In genomic region chr15:34759347-34759746, GRCh38 we compare ENCODE assay signal across 23 cellular contexts. TPM values are rescaled to one million over a fixed set of nuclear protein-coding genes. Genes with fewer than 3 reads are reported as not detected.
"Had no signal": no experiment of that assay in that cellular context is flagged by ENCODE, and none has a peak within 500 bp of the region (broad histone marks: within the 10 kb centered on the region; RNA-seq: fewer than 3 reads in every experiment).

No MANE protein-coding gene starts in this region.

- H3K4me3 ChIP-seq: esophagus muscularis mucosa, gastrocnemius medialis, heart right ventricle, left lung, lower lobe of right lung, psoas muscle, right lobe of liver, suprapubic skin, thyroid gland had no signal

- H3K27ac Mint-ChIP-seq: natural killer cell treated with Interleukin-12 subunit alpha and Interleukin-12 subunit beta and Interleukin-15 and Interleukin-18, amount 100 ng/mL, for 72 hours; stimulated activated effector memory CD8-positive, alpha-beta T cell treated with anti-CD3 and anti-CD28 coated beads, Interleukin-12 subunit alpha, Interleukin-12 subunit beta, amount 100 ng/mL, for 72 hours; type B pancreatic cell had no signal

- H3K9me3 Mint-ChIP-seq: natural killer cell treated with Interleukin-12 subunit alpha and Interleukin-12 subunit beta and Interleukin-15 and Interleukin-18, amount 100 ng/mL, for 72 hours; stimulated activated effector memory CD8-positive, alpha-beta T cell treated with anti-CD3 and anti-CD28 coated beads, Interleukin-12 subunit alpha, Interleukin-12 subunit beta, amount 100 ng/mL, for 72 hours; type B pancreatic cell had no signal

- H3K36me3 Mint-ChIP-seq: natural killer cell treated with Interleukin-12 subunit alpha and Interleukin-12 subunit beta and Interleukin-15 and Interleukin-18, amount 100 ng/mL, for 72 hours; stimulated activated effector memory CD8-positive, alpha-beta T cell treated with anti-CD3 and anti-CD28 coated beads, Interleukin-12 subunit alpha, Interleukin-12 subunit beta, amount 100 ng/mL, for 72 hours; type B pancreatic cell had no signal

- H3K36me3 ChIP-seq: esophagus muscularis mucosa, gastrocnemius medialis, heart right ventricle, left lung, lower lobe of right lung, right lobe of liver, suprapubic skin, thyroid gland had no signal

- DNase-seq: effector memory CD4-positive, alpha-beta T cell; gastrocnemius medialis; heart right ventricle; hypothalamus; left lung; lower lobe of right lung; mesenchymal stem cell; midbrain; psoas muscle; retina; right lobe of liver; stimulated activated CD4-positive, alpha-beta T cell treated with anti-CD3 and anti-CD28 coated beads, Interleukin-4, amount 100 ng/mL, for 1 hour; stimulated activated CD8-positive, alpha-beta memory T cell treated with anti-CD3 and anti-CD28 coated beads, Interleukin-4, amount 100 ng/mL, for 48 hours; stimulated activated naive CD8-positive, alpha-beta T cell treated with anti-CD3 and anti-CD28 coated beads, Interleukin-15, Interleukin-2, amounts not matched to agents 100 U/mL and 50 U/mL, for 24 hours; thyroid gland had no signal

- ATAC-seq: gastrocnemius medialis; heart right ventricle; left lung; lower lobe of right lung; natural killer cell treated with Interleukin-12 subunit alpha and Interleukin-12 subunit beta and Interleukin-15 and Interleukin-18, amount 100 ng/mL, for 72 hours; psoas muscle; right lobe of liver; stimulated activated naive CD8-positive, alpha-beta T cell treated with anti-CD3 and anti-CD28 coated beads, Interleukin-15, Interleukin-2, amounts not matched to agents 100 U/mL and 50 U/mL, for 24 hours had no signal

- H3K9me3 ChIP-seq: esophagus muscularis mucosa, gastrocnemius medialis, heart right ventricle, left lung, lower lobe of right lung, psoas muscle, right lobe of liver, suprapubic skin, thyroid gland had no signal

- H3K4me3 Mint-ChIP-seq: natural killer cell treated with Interleukin-12 subunit alpha and Interleukin-12 subunit beta and Interleukin-15 and Interleukin-18, amount 100 ng/mL, for 72 hours; stimulated activated effector memory CD8-positive, alpha-beta T cell treated with anti-CD3 and anti-CD28 coated beads, Interleukin-12 subunit alpha, Interleukin-12 subunit beta, amount 100 ng/mL, for 72 hours; type B pancreatic cell had no signal

- H3K4me1 Mint-ChIP-seq: stimulated activated effector memory CD8-positive, alpha-beta T cell treated with anti-CD3 and anti-CD28 coated beads, Interleukin-12 subunit alpha, Interleukin-12 subunit beta, amount 100 ng/mL, for 72 hours had no signal

- H3K27ac ChIP-seq: epithelial cell of prostate, esophagus muscularis mucosa, gastrocnemius medialis, heart right ventricle, left lung, lower lobe of right lung, psoas muscle, right lobe of liver, suprapubic skin, thyroid gland had no signal

- H3K4me1 ChIP-seq: psoas muscle had no signal

RNA-seq across cellular contexts. Expression of gene GJD2, which starts 4.5 kb away (rescaled TPM):
- total RNA-seq: esophagus muscularis mucosa; fibroblast of villous mesenchyme; gastrocnemius medialis; left lung; lower lobe of right lung; natural killer cell treated with Interleukin-12 subunit alpha and Interleukin-12 subunit beta and Interleukin-15 and Interleukin-18, amount 100 ng/mL, for 72 hours; omental fat pad; psoas muscle; right lobe of liver; thyroid gland had no signal

RNA-seq across cellular contexts. Expression of gene ACTC1, which starts 36.0 kb away (rescaled TPM):
- total RNA-seq: natural killer cell treated with Interleukin-12 subunit alpha and Interleukin-12 subunit beta and Interleukin-15 and Interleukin-18, amount 100 ng/mL, for 72 hours had no signal
